1 cellular context compared by ENCODE assay signal in the genomic region with DNA sequence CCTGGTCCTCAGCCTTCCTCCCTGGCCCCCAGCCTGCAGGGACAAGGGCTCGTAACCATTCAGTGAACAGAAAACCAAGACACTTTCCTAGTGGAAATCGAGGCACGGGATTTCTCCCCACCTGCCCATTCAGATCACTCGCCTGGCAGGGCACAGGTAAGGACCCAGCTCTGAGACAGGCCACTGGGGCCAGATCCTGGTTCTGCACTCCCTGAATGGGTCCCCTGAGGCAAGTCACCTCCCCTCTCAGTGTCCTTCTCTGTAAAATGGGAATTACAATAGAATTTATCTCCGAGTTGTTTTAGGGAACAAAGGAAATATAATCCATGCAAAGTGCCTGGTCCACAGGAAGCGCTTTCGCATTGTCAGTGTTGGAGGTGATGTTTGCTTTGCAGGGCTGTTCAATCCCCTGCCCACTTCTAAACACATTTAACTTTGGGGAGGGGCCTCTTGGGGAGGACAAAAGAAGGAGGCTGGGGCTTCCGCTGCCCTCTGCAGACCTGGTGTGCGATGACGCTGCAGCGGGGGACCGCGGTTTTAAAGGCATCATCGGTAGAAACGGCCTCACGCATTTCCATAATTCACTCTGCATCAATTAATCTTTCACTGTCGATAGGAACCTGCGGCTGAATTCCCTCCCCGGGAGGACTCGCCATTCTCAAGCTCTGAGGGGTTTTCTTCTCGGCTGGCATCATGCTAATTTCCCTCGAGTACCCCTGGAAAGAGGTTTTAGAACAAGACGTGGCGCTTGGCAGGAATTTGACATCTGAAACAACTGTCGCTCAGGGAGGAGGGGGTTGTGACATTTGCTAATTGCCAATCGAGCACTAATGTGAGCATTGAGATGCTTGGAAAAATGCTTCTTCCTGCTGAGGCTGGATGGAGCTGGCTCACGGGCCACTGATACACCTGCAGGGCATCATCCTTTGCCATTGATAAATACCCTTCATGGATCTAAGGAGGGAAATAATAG.
TF ChIP-seq lines count a peak whose summit lies in the region.

No MANE protein-coding gene starts in this region.

TF ChIP-seq in GM23338, 12 proteins besides CTCF, POLR2A, EP300 and RAD21 (continued from another document):
- TF ChIP-seq, protein P1, sequence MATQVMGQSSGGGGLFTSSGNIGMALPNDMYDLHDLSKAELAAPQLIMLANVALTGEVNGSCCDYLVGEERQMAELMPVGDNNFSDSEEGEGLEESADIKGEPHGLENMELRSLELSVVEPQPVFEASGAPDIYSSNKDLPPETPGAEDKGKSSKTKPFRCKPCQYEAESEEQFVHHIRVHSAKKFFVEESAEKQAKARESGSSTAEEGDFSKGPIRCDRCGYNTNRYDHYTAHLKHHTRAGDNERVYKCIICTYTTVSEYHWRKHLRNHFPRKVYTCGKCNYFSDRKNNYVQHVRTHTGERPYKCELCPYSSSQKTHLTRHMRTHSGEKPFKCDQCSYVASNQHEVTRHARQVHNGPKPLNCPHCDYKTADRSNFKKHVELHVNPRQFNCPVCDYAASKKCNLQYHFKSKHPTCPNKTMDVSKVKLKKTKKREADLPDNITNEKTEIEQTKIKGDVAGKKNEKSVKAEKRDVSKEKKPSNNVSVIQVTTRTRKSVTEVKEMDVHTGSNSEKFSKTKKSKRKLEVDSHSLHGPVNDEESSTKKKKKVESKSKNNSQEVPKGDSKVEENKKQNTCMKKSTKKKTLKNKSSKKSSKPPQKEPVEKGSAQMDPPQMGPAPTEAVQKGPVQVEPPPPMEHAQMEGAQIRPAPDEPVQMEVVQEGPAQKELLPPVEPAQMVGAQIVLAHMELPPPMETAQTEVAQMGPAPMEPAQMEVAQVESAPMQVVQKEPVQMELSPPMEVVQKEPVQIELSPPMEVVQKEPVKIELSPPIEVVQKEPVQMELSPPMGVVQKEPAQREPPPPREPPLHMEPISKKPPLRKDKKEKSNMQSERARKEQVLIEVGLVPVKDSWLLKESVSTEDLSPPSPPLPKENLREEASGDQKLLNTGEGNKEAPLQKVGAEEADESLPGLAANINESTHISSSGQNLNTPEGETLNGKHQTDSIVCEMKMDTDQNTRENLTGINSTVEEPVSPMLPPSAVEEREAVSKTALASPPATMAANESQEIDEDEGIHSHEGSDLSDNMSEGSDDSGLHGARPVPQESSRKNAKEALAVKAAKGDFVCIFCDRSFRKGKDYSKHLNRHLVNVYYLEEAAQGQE (IDR thresholded peaks at IDR 0.05; ENCODE audit: unreplicated experiment): no peak
- peak; percentile 50 for TF ChIP-seq CREB1 (CRISPR knock-in tag; IDR thresholded peaks at IDR 0.05; ENCODE audit: low read depth)
- no peak for TF ChIP-seq ZNF331 (CRISPR knock-in tag; IDR thresholded peaks at IDR 0.05; ENCODE audit: low read depth)
- TF ChIP-seq EZH2 (IDR thresholded peaks at IDR 0.05; ENCODE audit: low read depth, unreplicated experiment): no peak
- TF ChIP-seq STAT1 (IDR thresholded peaks at IDR 0.05; ENCODE audit: unreplicated experiment): no peak
- no peak for TF ChIP-seq POLR2AphosphoS5 (IDR thresholded peaks at IDR 0.05; ENCODE audit: low read depth)
- no peak for TF ChIP-seq JUNB (IDR thresholded peaks at IDR 0.05; ENCODE audit: unreplicated experiment)
